In the genomic region with DNA sequence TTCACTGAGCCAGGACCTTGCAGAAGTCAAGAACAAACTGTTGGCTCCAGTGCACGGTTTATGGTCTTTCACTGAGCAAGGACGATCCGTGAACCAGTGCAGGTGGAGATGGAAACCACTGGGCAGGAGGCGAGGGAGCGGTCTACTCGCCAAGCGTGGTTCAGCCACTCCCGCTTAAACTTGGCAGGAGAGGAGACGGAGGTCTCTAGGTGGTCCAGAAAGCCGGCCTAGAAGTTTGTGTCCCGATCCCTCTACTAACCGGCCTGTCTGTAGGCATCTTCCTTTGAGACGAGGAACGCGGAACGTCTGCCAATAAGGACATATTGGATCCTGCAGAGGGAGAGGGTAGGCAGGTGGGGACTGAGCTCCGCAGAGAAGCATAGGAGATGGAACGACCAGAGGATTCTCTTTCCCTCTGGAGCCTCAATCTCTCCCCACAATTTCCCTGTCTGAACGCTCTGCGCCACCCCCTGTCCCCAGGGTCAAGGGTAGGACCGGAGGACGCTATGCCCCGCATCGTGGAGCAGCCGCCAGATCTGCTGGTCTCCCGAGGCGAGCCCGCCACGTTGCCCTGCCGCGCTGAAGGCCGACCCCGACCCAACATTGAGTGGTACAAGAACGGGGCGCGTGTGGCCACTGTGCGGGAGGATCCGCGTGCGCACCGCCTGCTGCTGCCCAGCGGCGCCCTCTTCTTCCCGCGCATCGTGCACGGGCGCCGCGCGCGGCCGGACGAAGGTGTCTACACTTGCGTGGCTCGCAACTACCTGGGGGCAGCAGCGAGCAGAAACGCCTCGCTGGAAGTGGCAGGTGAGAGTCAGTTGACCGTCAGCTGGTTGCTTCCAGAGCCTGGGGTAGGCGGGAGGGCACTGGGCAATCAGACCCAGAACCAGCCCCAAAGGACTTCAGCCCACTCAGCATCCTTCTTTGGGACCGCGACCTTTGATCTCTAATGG, we compare ENCODE assay signal across 1 cellular context.
TF ChIP-seq lines count a peak whose summit lies in the region.

No MANE protein-coding gene starts in this region.

TF ChIP-seq in A549, 52 proteins besides CTCF, POLR2A, EP300 and RAD21:
- TF ChIP-seq CHD2 (IDR thresholded peaks at IDR 0.05; ENCODE audit: low read length, partially characterized antibody) (no peak), E2F6 (IDR thresholded peaks at IDR 0.05; ENCODE audit: borderline replicate concordance, low read depth) (peak; percentile 33; the same call in 1 of the 2 replicates)
